32 cellular contexts compared by ENCODE assay signal in genomic region chr1:84920159-84920558, GRCh38. TPM values are rescaled to one million over a fixed set of nuclear protein-coding genes. Genes with fewer than 3 reads are reported as not detected.
"Had no signal": no experiment of that assay in that cellular context is flagged by ENCODE, and none has a peak within 500 bp of the region (broad histone marks: within the 10 kb centered on the region; RNA-seq: fewer than 3 reads in every experiment).

No MANE protein-coding gene starts in this region.

- H3K9me3 Mint-ChIP-seq: activated B cell treated with CpG ODN at 0.5 μM for 24 hours; activated CD4-positive, alpha-beta memory T cell treated with anti-CD3 and anti-CD28 coated beads for 36 hours; activated CD4-positive, alpha-beta T cell treated with anti-CD3 and anti-CD28 coated beads, Interleukin-2, amount 10 ng/mL, durations not matched to agents 7 days and 5 days; activated CD8-positive, alpha-beta T cell treated with anti-CD3 and anti-CD28 coated beads for 36 hours; activated naive CD4-positive, alpha-beta T cell treated with anti-CD3 and anti-CD28 coated beads, Interleukin-2, amount 10 ng/mL, durations not matched to agents 7 days and 5 days; activated naive CD4-positive, alpha-beta T cell treated with anti-CD3 and anti-CD28 coated beads, Interleukin-2, amount 50 U/mL, for 24 hours; activated naive CD8-positive, alpha-beta T cell treated with anti-CD3 and anti-CD28 coated beads, Interleukin-2, amount 50 U/mL, for 24 hours; activated T-helper 2 cell treated with anti-CD3 and anti-CD28 coated beads, Interferon-gamma antibody, Interleukin-2, Interleukin-4, amounts not matched to agents 10 μg/mL and 5 μg/mL and 100 μg/mL, durations not matched to agents 14 hours and 24 hours and 36 hours; T-helper 1 cell treated with Interleukin-12 subunit alpha and Interleukin-12 subunit beta and Interleukin-4 antibody, amounts not matched to agents 30 μg/mL and 1 μg/mL, for 36 hours; T-helper 2 cell treated with Interferon-gamma antibody and Interleukin-4, amounts not matched to agents 5 μg/mL and 100 μg/mL, for 36 hours had no signal

- H3K27me3 ChIP-seq: ascending aorta, cardiac muscle cell had no signal

- DNase-seq: activated B cell treated with CpG ODN at 0.5 μM for 24 hours; activated CD4-positive, alpha-beta memory T cell treated with anti-CD3 and anti-CD28 coated beads for 36 hours; activated CD4-positive, alpha-beta T cell treated with anti-CD3 and anti-CD28 coated beads for 4 hours; activated CD4-positive, alpha-beta T cell treated with anti-CD3 and anti-CD28 coated beads, Interleukin-2, amount 10 ng/mL, durations not matched to agents 7 days and 5 days; activated CD4-positive, alpha-beta T cell treated with anti-CD3 and anti-CD28 coated beads, Interleukin-2, amount 50 U/mL, for 4 hours; activated CD4-positive, CD25-positive, alpha-beta regulatory T cell treated with anti-CD3 and anti-CD28 coated beads, Interleukin-2, amount 50 U/mL, for 72 hours; activated CD8-positive, alpha-beta memory T cell treated with anti-CD3 and anti-CD28 coated beads, Interleukin-2, amount 50 U/mL, for 4 hours; activated CD8-positive, alpha-beta T cell treated with anti-CD3 and anti-CD28 coated beads for 36 hours; activated effector memory CD4-positive, alpha-beta T cell treated with Interleukin-2 at 50 U/mL for 16 hours; activated gamma-delta T cell; activated naive CD4-positive, alpha-beta T cell treated with anti-CD3 and anti-CD28 coated beads, Interleukin-2, amount 10 ng/mL, durations not matched to agents 7 days and 5 days; activated naive CD4-positive, alpha-beta T cell treated with Interleukin-2 at 50 U/mL for 16 hours; activated naive CD8-positive, alpha-beta T cell treated with anti-CD3 and anti-CD28 coated beads, Interleukin-2, amount 10 ng/mL, durations not matched to agents 7 days and 5 days; activated naive CD8-positive, alpha-beta T cell treated with anti-CD3 and anti-CD28 coated beads, Interleukin-2, amount 50 U/mL, for 24 hours; activated T-cell treated with anti-CD3 and anti-CD28 coated beads for 4 hours; activated T-cell treated with anti-CD3 and anti-CD28 coated beads, Interleukin-2, amount 50 U/mL, for 1 hour; activated T-cell treated with anti-CD3 and anti-CD28 coated beads, Interleukin-2, amount 50 U/mL, for 48 hours; amygdala; anterior cingulate cortex; central memory CD4-positive, alpha-beta T cell; T-helper 1 cell; T-helper 2 cell; T-helper 9 cell had no signal

- H3K27me3 Mint-ChIP-seq: activated naive CD4-positive, alpha-beta T cell treated with anti-CD3 and anti-CD28 coated beads, Interleukin-2, amount 50 U/mL, for 24 hours; activated naive CD8-positive, alpha-beta T cell; activated naive CD8-positive, alpha-beta T cell treated with anti-CD3 and anti-CD28 coated beads, Interleukin-2, amount 50 U/mL, for 24 hours had no signal

- H3K27ac ChIP-seq: ascending aorta, cardiac muscle cell, VCaP had no signal

- H3K4me1 ChIP-seq: ascending aorta had no signal

- H3K9me3 ChIP-seq: ascending aorta had no signal

- H3K36me3 ChIP-seq: ascending aorta, cardiac muscle cell had no signal

- H3K36me3 Mint-ChIP-seq: activated CD4-positive, alpha-beta memory T cell treated with anti-CD3 and anti-CD28 coated beads for 36 hours; activated naive CD4-positive, alpha-beta T cell treated with anti-CD3 and anti-CD28 coated beads, Interleukin-2, amount 10 ng/mL, durations not matched to agents 7 days and 5 days; activated naive CD4-positive, alpha-beta T cell treated with anti-CD3 and anti-CD28 coated beads, Interleukin-2, amount 50 U/mL, for 24 hours; activated naive CD8-positive, alpha-beta T cell; brain had no signal

- H3K4me3 Mint-ChIP-seq: activated B cell treated with CpG ODN at 0.5 μM for 24 hours; activated CD4-positive, alpha-beta memory T cell treated with anti-CD3 and anti-CD28 coated beads for 36 hours; activated CD4-positive, alpha-beta T cell treated with anti-CD3 and anti-CD28 coated beads, Interleukin-2, amount 10 ng/mL, durations not matched to agents 7 days and 5 days; activated CD8-positive, alpha-beta T cell treated with anti-CD3 and anti-CD28 coated beads for 36 hours; activated naive CD4-positive, alpha-beta T cell treated with anti-CD3 and anti-CD28 coated beads, Interleukin-2, amount 10 ng/mL, durations not matched to agents 7 days and 5 days; activated naive CD4-positive, alpha-beta T cell treated with anti-CD3 and anti-CD28 coated beads, Interleukin-2, amount 50 U/mL, for 24 hours; activated naive CD8-positive, alpha-beta T cell; activated naive CD8-positive, alpha-beta T cell treated with anti-CD3 and anti-CD28 coated beads, Interleukin-2, amount 10 ng/mL, durations not matched to agents 7 days and 5 days; activated naive CD8-positive, alpha-beta T cell treated with anti-CD3 and anti-CD28 coated beads, Interleukin-2, amount 50 U/mL, for 24 hours; brain; T-helper 1 cell treated with Interleukin-12 subunit alpha and Interleukin-12 subunit beta and Interleukin-4 antibody, amounts not matched to agents 30 μg/mL and 1 μg/mL, for 36 hours; T-helper 2 cell treated with Interferon-gamma antibody and Interleukin-4, amounts not matched to agents 5 μg/mL and 100 μg/mL, for 36 hours had no signal

- H3K4me3 ChIP-seq: ascending aorta, cardiac muscle cell had no signal

- ATAC-seq: activated CD8-positive, alpha-beta T cell treated with anti-CD3 and anti-CD28 coated beads for 36 hours; activated naive CD8-positive, alpha-beta T cell treated with anti-CD3 and anti-CD28 coated beads, Interleukin-2, amount 50 U/mL, for 24 hours had no signal

- H3K4me1 Mint-ChIP-seq: activated B cell treated with CpG ODN at 0.5 μM for 24 hours; activated CD4-positive, alpha-beta T cell treated with anti-CD3 and anti-CD28 coated beads, Interleukin-2, amount 10 ng/mL, durations not matched to agents 7 days and 5 days; activated naive CD4-positive, alpha-beta T cell treated with anti-CD3 and anti-CD28 coated beads, Interleukin-2, amount 10 ng/mL, durations not matched to agents 7 days and 5 days; activated naive CD4-positive, alpha-beta T cell treated with anti-CD3 and anti-CD28 coated beads, Interleukin-2, amount 50 U/mL, for 24 hours had no signal

- H3K27ac Mint-ChIP-seq: activated B cell treated with CpG ODN at 0.5 μM for 24 hours; activated CD4-positive, alpha-beta memory T cell treated with anti-CD3 and anti-CD28 coated beads for 36 hours; activated CD4-positive, alpha-beta T cell treated with anti-CD3 and anti-CD28 coated beads, Interleukin-2, amount 10 ng/mL, durations not matched to agents 7 days and 5 days; activated CD8-positive, alpha-beta T cell treated with anti-CD3 and anti-CD28 coated beads for 36 hours; activated naive CD4-positive, alpha-beta T cell treated with anti-CD3 and anti-CD28 coated beads, Interleukin-2, amount 10 ng/mL, durations not matched to agents 7 days and 5 days; activated naive CD4-positive, alpha-beta T cell treated with anti-CD3 and anti-CD28 coated beads, Interleukin-2, amount 50 U/mL, for 24 hours; activated naive CD8-positive, alpha-beta T cell; activated naive CD8-positive, alpha-beta T cell treated with anti-CD3 and anti-CD28 coated beads, Interleukin-2, amount 10 ng/mL, durations not matched to agents 7 days and 5 days; activated naive CD8-positive, alpha-beta T cell treated with anti-CD3 and anti-CD28 coated beads, Interleukin-2, amount 50 U/mL, for 24 hours; activated T-helper 2 cell treated with anti-CD3 and anti-CD28 coated beads, Interferon-gamma antibody, Interleukin-2, Interleukin-4, amounts not matched to agents 10 μg/mL and 5 μg/mL and 100 μg/mL, durations not matched to agents 14 hours and 24 hours and 36 hours; T-helper 1 cell treated with Interleukin-12 subunit alpha and Interleukin-12 subunit beta and Interleukin-4 antibody, amounts not matched to agents 30 μg/mL and 1 μg/mL, for 36 hours; T-helper 2 cell treated with Interferon-gamma antibody and Interleukin-4, amounts not matched to agents 5 μg/mL and 100 μg/mL, for 36 hours had no signal

RNA-seq across cellular contexts. Expression of gene LPAR3, which starts 27.2 kb away (rescaled TPM):
- total RNA-seq: activated T-helper 2 cell treated with anti-CD3 and anti-CD28 coated beads, Interferon-gamma antibody, Interleukin-2, Interleukin-4, amounts not matched to agents 10 μg/mL and 5 μg/mL and 100 μg/mL, durations not matched to agents 14 hours and 24 hours and 36 hours; ascending aorta had no signal
